21 cellular contexts compared by ENCODE assay signal in the genomic region with DNA sequence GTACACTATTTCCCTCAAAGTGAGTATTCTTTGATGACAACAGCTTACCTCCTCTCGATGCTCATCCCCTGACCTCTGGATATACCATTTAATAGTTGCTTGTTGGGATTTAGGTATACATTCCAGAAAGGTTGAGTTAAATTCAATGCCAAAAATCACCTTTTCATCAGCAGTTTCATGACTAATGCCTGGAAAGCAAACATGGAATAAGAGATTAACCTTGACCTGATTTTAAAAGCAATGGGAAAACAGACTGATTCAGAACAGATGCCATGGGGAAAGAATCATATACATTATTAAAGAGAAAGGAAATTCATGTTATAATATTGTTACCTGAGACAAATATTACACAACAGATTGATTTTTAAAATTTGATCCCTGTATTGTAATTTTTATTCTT.
DNase-seq lines count a peak whose midpoint lies in the region; ATAC-seq, FAIRE-seq and TF ChIP-seq lines count a peak whose summit lies in the region.
"Had no signal": no experiment of that assay in that cellular context is flagged by ENCODE, and none has a peak within 500 bp of the region (broad histone marks: within the 10 kb centered on the region; RNA-seq: fewer than 3 reads in every experiment).

No MANE protein-coding gene starts in this region.

- 89% methylated on average over 1 of the region's 1 CpG for WGBS in right cardiac atrium

- FAIRE-seq in G401.6 (lab: Jason Lieb, UNC) (peak; percentile 91), bronchial epithelial cell (lab: Jason Lieb, UNC) (no peak)
- FAIRE-seq: A549, D721Med, GM12878, GM12892, GM18507 had no signal

- POLR2A ChIA-PET in Panc1 (lab: Charles Lee), result no interaction called here

- in situ Hi-C loops in Panc1 (cut with HindIII; ENCODE audit: low pct_unique_long_range_greater_than_20kb, low sequenced_read_pairs), result no loop called here

- CTCF ChIA-PET in Panc1 (lab: Charles Lee), result no interaction called here

- H3K9me3 ChIP-seq in Panc1 (ENCODE audit: control insufficient read depth, insufficient read depth, low read depth, low read length), result no peaks in the 10 kb centered on the region
- no peaks in the 10 kb centered on the region for H3K9me3 ChIP-seq in right cardiac atrium (ENCODE audit: control insufficient read depth, low read length)
- H3K9me3 ChIP-seq: A549; BLaER1 treated with 17β-estradiol and CSF1 and Interleukin-3, amounts not matched to agents 10 nM and 100 nM; Caco-2 had no signal

- H3K27ac ChIP-seq in Panc1 (ENCODE audit: low read length) (peak overlapping the region; percentile 32; the same call in 1 of the 2 replicates), right cardiac atrium (ENCODE audit: low read length) (no peak overlapping the region)
- H3K27ac ChIP-seq: 22Rv1; A549; BLaER1 treated with 17β-estradiol and CSF1 and Interleukin-3, amounts not matched to agents 10 nM and 100 nM; C4-2B had no signal

- intact Hi-C loops in Panc1 (cut with micrococcal nuclease; ENCODE audit: unreplicated experiment) (no loop called here), right cardiac atrium (cut with DNase I) (no loop called here)

- H3K4me1 ChIP-seq in Panc1 (ENCODE audit: control insufficient read depth, insufficient read depth, low read length) (peaks cover 12% of the 10 kb centered on the region), right cardiac atrium (ENCODE audit: control insufficient read depth, insufficient read depth, low read length) (no peaks in the 10 kb centered on the region)
- H3K4me1 ChIP-seq: BLaER1 treated with 17β-estradiol and CSF1 and Interleukin-3, amounts not matched to agents 10 nM and 100 nM; Caco-2 had no signal

- H3K27me3 ChIP-seq in Panc1 (ENCODE audit: control insufficient read depth, insufficient read depth, low read length) (no peaks in the 10 kb centered on the region), bronchial epithelial cell (ENCODE audit: control insufficient read depth, insufficient read depth, low read length) (no peaks in the 10 kb centered on the region), right cardiac atrium (ENCODE audit: control insufficient read depth, insufficient read depth) (no peaks in the 10 kb centered on the region)
- H3K27me3 ChIP-seq: BLaER1 treated with 17β-estradiol and CSF1 and Interleukin-3, amounts not matched to agents 10 nM and 100 nM had no signal

- ATAC-seq in Panc1, result no peak
- no peak for ATAC-seq in right cardiac atrium
- ATAC-seq: A549; CD8-positive, alpha-beta T cell; GM12878 had no signal

- H3K4me3 ChIP-seq in Panc1 (ENCODE audit: low read depth in 2 of 2, low read length in 2 of 2) (no peak overlapping the region), bronchial epithelial cell (ENCODE audit: low read depth, low read length) (no peak overlapping the region), right cardiac atrium (ENCODE audit: low read length) (no peak overlapping the region)
- H3K4me3 ChIP-seq: A549; BLaER1 treated with 17β-estradiol and CSF1 and Interleukin-3, amounts not matched to agents 10 nM and 100 nM; GM12878 had no signal

- no peaks in the 10 kb centered on the region for H3K36me3 ChIP-seq in Panc1 (ENCODE audit: control insufficient read depth, insufficient read depth, low read length)
- no peaks in the 10 kb centered on the region for H3K36me3 ChIP-seq in bronchial epithelial cell (ENCODE audit: control insufficient read depth, insufficient read depth, low read length)
- H3K36me3 ChIP-seq: BLaER1 treated with 17β-estradiol and CSF1 and Interleukin-3, amounts not matched to agents 10 nM and 100 nM had no signal

- no peak for DNase-seq in Panc1 (ENCODE audit: low read depth, low spot score)
- peak; percentile 14 for DNase-seq in bronchial epithelial cell (ENCODE audit: low read depth)
- no peak for DNase-seq in SIG-M5 treated with dmso at 0.1 percent for 504 hours (lab: John Stamatoyannopoulos, UW; ENCODE audit: unreplicated experiment)
- DNase-seq in right cardiac atrium, result no peak
- no peak for DNase-seq in middle frontal gyrus (ENCODE audit: extremely low spot score, low spot score)
- DNase-seq: AML-193; Caco-2; Calu3; CD4-positive, alpha-beta T cell; CD8-positive, alpha-beta T cell; DMS79 treated with DMSO at 0.1 percent for 48 hours; GDM1 had no signal

- BruUV-seq in Panc1 (replicated peaks; lab: Mats Ljungman, UMichigan), result no TSS peak

- no peak for TF ChIP-seq CTCF in Panc1 (IDR thresholded peaks at IDR 0.05)
- TF ChIP-seq CTCF in bronchial epithelial cell (IDR thresholded peaks at IDR 0.05; ENCODE audit: insufficient read depth, low read length, severe bottlenecking), result no peak
